In genomic region chr1:152514715-152515453, GRCh38 we compare ENCODE assay signal across 1 cellular context.
TF ChIP-seq lines count a peak whose summit lies in the region.

No MANE protein-coding gene starts in this region.

TF ChIP-seq in IMR-90, 13 proteins besides CTCF, POLR2A, EP300 and RAD21:
- TF ChIP-seq NFE2L2 (IDR thresholded peaks at IDR 0.05; ENCODE audit: low read depth, low read length) = no peak
- TF ChIP-seq RCOR1 (IDR thresholded peaks at IDR 0.05; ENCODE audit: insufficient replicate concordance, low read length) = no peak
- no peak for TF ChIP-seq MAZ (IDR thresholded peaks at IDR 0.05; ENCODE audit: borderline replicate concordance, low read depth, low read length)
- TF ChIP-seq RFX5 (IDR thresholded peaks at IDR 0.05; ENCODE audit: low read depth, low read length) = no peak
- TF ChIP-seq SMC3 (IDR thresholded peaks at IDR 0.05; ENCODE audit: low read depth, low read length) = no peak
- TF ChIP-seq ELK1 (IDR thresholded peaks at IDR 0.05; ENCODE audit: borderline replicate concordance, low read depth, low read length) = no peak
- no peak for TF ChIP-seq FOS (IDR thresholded peaks at IDR 0.05; ENCODE audit: low read depth, low read length)
- no peak for TF ChIP-seq MAFK (IDR thresholded peaks at IDR 0.05; ENCODE audit: low read depth, low read length)
- TF ChIP-seq CEBPB (IDR thresholded peaks at IDR 0.05; ENCODE audit: low read depth, low read length) = no peak
- TF ChIP-seq CHD1 (IDR thresholded peaks at IDR 0.05; ENCODE audit: low read depth, low read length) = no peak
- no peak for TF ChIP-seq USF2 (IDR thresholded peaks at IDR 0.05; ENCODE audit: low read depth, low read length)
- no peak for TF ChIP-seq MXI1 (IDR thresholded peaks at IDR 0.05; ENCODE audit: borderline replicate concordance, low read depth, low read length)
- no peak for TF ChIP-seq BHLHE40 (IDR thresholded peaks at IDR 0.05; ENCODE audit: low read depth, low read length)
